In the genomic region with DNA sequence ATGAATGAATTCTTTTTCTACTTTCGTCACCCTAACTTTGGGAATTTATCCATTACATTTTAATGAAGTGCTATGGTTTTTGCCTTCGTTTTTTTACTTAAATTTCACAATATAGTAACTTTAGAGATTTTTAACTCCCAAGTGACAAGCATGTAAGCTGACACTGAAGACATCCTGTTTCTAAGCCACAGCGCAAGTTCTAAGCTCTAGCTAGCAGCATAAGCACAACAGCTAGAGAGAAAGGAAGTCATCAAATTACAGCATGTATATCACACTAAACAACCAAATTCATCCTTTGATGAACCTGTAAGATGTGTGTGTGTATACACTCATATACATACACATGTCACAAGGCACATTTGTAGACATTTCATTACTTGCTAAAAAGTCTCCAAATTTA, we compare ENCODE assay signal across 20 cellular contexts.
DNase-seq lines count a peak whose midpoint lies in the region; ATAC-seq, FAIRE-seq and TF ChIP-seq lines count a peak whose summit lies in the region.
"Had no signal": no experiment of that assay in that cellular context is flagged by ENCODE, and none has a peak within 500 bp of the region (broad histone marks: within the 10 kb centered on the region; RNA-seq: fewer than 3 reads in every experiment).

No MANE protein-coding gene starts in this region.

- no peak for TF ChIP-seq EP300 in gastroesophageal sphincter (IDR thresholded peaks at IDR 0.05)

- peak; percentile 93 for FAIRE-seq in GM12892 (lab: Jason Lieb, UNC)
- FAIRE-seq: GM18507 had no signal

- no peak for DNase-seq in GM12892 (ENCODE audit: insufficient read length)
- peak; percentile 77 for DNase-seq in LHCN-M2 (ENCODE audit: low read depth)
- peak; percentile 40 for DNase-seq in astrocyte of the spinal cord (ENCODE audit: low read depth, low spot score)
- no peak for DNase-seq in mesenteric fat pad (ENCODE audit: low spot score)
- DNase-seq in mucosa of gallbladder (ENCODE audit: low spot score), result no peak
- no peak for DNase-seq in DMS 273 (lab: John Stamatoyannopoulos, UW; ENCODE audit: unreplicated experiment)
- DNase-seq: activated CD4-positive, alpha-beta T cell treated with anti-CD3 and anti-CD28 coated beads, Interleukin-2, amount 50 U/mL, for 1 hour; activated naive CD4-positive, alpha-beta T cell treated with Interleukin-2 at 50 U/mL for 16 hours; aorta; effector memory CD8-positive, alpha-beta T cell; esophagus squamous epithelium; NCI-H1417; sigmoid colon; stimulated activated CD4-positive, alpha-beta T cell treated with anti-CD3 and anti-CD28 coated beads, Interleukin-2, amount 100 ng/mL, for 24 hours; stimulated activated naive CD8-positive, alpha-beta T cell treated with anti-CD3 and anti-CD28 coated beads, Interleukin-15, amount 100 ng/mL, for 72 hours; trophoblast cell had no signal

- no CpG with 5 or more reads among the region's 3 CpGs for WGBS in mesodermal cell (ENCODE audit: insufficient coverage in 2 of 2), 2 experiments
- WGBS in gastroesophageal sphincter (ENCODE audit: low coverage in 1 of 2), 2 donors, result 68 to 95% methylated on average over 3 of the region's 3 CpGs

- no peaks in the 10 kb centered on the region for H3K36me3 ChIP-seq in mesodermal cell (ENCODE audit: control insufficient read depth, insufficient read depth, low read length)
- H3K36me3 ChIP-seq in gastroesophageal sphincter, result no peaks in the 10 kb centered on the region
- H3K36me3 ChIP-seq: esophagus squamous epithelium, sigmoid colon had no signal

- ATAC-seq in gastroesophageal sphincter, result no peak
- ATAC-seq: effector memory CD8-positive, alpha-beta T cell; stimulated activated naive CD8-positive, alpha-beta T cell treated with anti-CD3 and anti-CD28 coated beads, Interleukin-15, amount 100 ng/mL, for 72 hours had no signal

- H3K4me3 ChIP-seq in astrocyte of the spinal cord (ENCODE audit: low read depth, low read length) (no peak overlapping the region), mesodermal cell (ENCODE audit: extremely low read depth, insufficient read depth, low read length, poor library complexity, severe bottlenecking) (no peak overlapping the region), gastroesophageal sphincter (no peak overlapping the region)
- H3K4me3 ChIP-seq: esophagus squamous epithelium, sigmoid colon had no signal

- H3K4me1 ChIP-seq in mesodermal cell (ENCODE audit: control insufficient read depth, insufficient read depth, low read length, poor library complexity, severe bottlenecking), result peaks cover 37% of the 10 kb centered on the region
- H3K4me1 ChIP-seq in gastroesophageal sphincter, result peaks cover 0 to 18% (median 3%) of the 10 kb centered on the region in 3 donors

- TF ChIP-seq POLR2A in GM12892 (IDR thresholded peaks at IDR 0.05; ENCODE audit: low read depth, low read length), result no peak
- no peak for TF ChIP-seq POLR2A in gastroesophageal sphincter (IDR thresholded peaks at IDR 0.05)

- no peaks in the 10 kb centered on the region for H3K27me3 ChIP-seq in gastroesophageal sphincter
- H3K27me3 ChIP-seq: esophagus squamous epithelium, sigmoid colon had no signal

- H3K9me3 ChIP-seq in mesodermal cell (ENCODE audit: control insufficient read depth, low read length), result no peaks in the 10 kb centered on the region
- H3K9me3 ChIP-seq in gastroesophageal sphincter, result no peaks in the 10 kb centered on the region
- H3K9me3 ChIP-seq: esophagus squamous epithelium, sigmoid colon had no signal

- in situ Hi-C loops in astrocyte of the spinal cord (cut with HindIII; ENCODE audit: low sequenced_read_pairs), result no loop called here

- no peak for TF ChIP-seq CTCF in astrocyte of the spinal cord (IDR thresholded peaks at IDR 0.05; ENCODE audit: low read depth, low read length)
- no peak for TF ChIP-seq CTCF in gastroesophageal sphincter (IDR thresholded peaks at IDR 0.05)

- H3K27ac ChIP-seq in mesodermal cell (ENCODE audit: low read depth, low read length, severe bottlenecking) (peak overlapping the region; percentile 60), gastroesophageal sphincter (no peak overlapping the region)
- H3K27ac ChIP-seq: esophagus squamous epithelium, RWPE1 had no signal

Comparison
In these comparisons a context has a peak if more than half of its experiments do, and no peak if none do; other contexts are left out.
1. DNase-seq: peak in LHCN-M2 (single experiment) and astrocyte of the spinal cord (single experiment); none in GM12892 (single experiment), mesenteric fat pad (single experiment), mucosa of gallbladder (single experiment) and DMS 273 (single experiment).